In the genomic region with DNA sequence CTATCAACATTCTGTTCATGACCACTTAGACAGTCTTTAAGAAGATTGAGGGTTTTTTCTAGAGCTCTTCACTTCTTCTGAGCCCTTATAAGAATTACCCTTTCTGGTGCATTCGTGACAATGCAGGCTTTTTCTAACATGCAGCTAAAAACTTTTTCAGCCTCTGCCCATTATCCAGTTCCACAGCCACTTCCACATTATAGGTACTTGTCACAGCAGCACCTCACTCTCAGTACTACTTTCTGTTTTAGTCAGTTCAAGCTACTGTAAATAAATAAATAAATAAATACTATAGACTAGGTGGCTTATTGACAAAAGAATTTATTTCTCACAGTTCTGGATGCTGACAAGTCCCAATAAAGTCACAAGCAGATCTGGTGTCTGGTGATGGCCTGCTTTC, we compare ENCODE assay signal across 20 cellular contexts.
DNase-seq lines count a peak whose midpoint lies in the region; ATAC-seq, FAIRE-seq and TF ChIP-seq lines count a peak whose summit lies in the region.
"Had no signal": no experiment of that assay in that cellular context is flagged by ENCODE, and none has a peak within 500 bp of the region (broad histone marks: within the 10 kb centered on the region; RNA-seq: fewer than 3 reads in every experiment).

No MANE protein-coding gene starts in this region.

- no peaks in the 10 kb centered on the region for H3K4me1 ChIP-seq in esophagus muscularis mucosa
- H3K4me1 ChIP-seq in kidney (ENCODE audit: control insufficient read depth in 1 of 2, insufficient read depth in 1 of 2, low read depth in 1 of 2, low read length in 2 of 2) = no peaks in the 10 kb centered on the region
- H3K4me1 ChIP-seq: BLaER1, left ventricle myocardium inferior, suprapubic skin had no signal

- H3K36me3 ChIP-seq in esophagus muscularis mucosa = no peaks in the 10 kb centered on the region
- no peaks in the 10 kb centered on the region for H3K36me3 ChIP-seq in kidney (ENCODE audit: control insufficient read depth in 1 of 2, insufficient read depth in 2 of 2, low read length in 2 of 2)
- H3K36me3 ChIP-seq: BLaER1, cardiac muscle cell, left ventricle myocardium inferior, suprapubic skin had no signal

- 76% methylated on average over 1 of the region's 1 CpG for WGBS in esophagus muscularis mucosa

- no peak overlapping the region for H3K27ac ChIP-seq in esophagus muscularis mucosa (replicated peaks in 1 of 4)
- no peak overlapping the region for H3K27ac ChIP-seq in kidney (ENCODE audit: low read depth in 2 of 2, low read length in 2 of 2)
- H3K27ac ChIP-seq: BLaER1, cardiac muscle cell, left ventricle myocardium inferior, suprapubic skin had no signal

- TF ChIP-seq EP300 in esophagus muscularis mucosa (IDR thresholded peaks at IDR 0.05) = no peak

- no peak overlapping the region for H3K9ac ChIP-seq in kidney (ENCODE audit: low read length in 2 of 2)
- H3K9ac ChIP-seq: BLaER1 had no signal

- H3K9me3 ChIP-seq in esophagus muscularis mucosa (no peaks in the 10 kb centered on the region), kidney (ENCODE audit: control insufficient read depth in 1 of 2, low read length in 2 of 2) (no peaks in the 10 kb centered on the region)
- H3K9me3 ChIP-seq: BLaER1, left ventricle myocardium inferior, suprapubic skin had no signal

- FAIRE-seq in kidney (lab: Jason Lieb, UNC) = no peak

- DNase-seq in SIG-M5 (lab: John Stamatoyannopoulos, UW) (no peak), esophagus muscularis mucosa (ENCODE audit: extremely low spot score) (no peak), DMS153 treated with DMSO at 0.1 percent for 48 hours (lab: John Stamatoyannopoulos, UW; ENCODE audit: unreplicated experiment) (no peak), kidney (no peak)
- DNase-seq: activated CD4-positive, alpha-beta memory T cell treated with anti-CD3 and anti-CD28 coated beads for 36 hours; activated gamma-delta T cell treated with Interleukin-2 at 50 U/mL for 16 hours; EL; IMR-90; left ventricle myocardium inferior; NCI-H1105 treated with DMSO at 0.1 percent for 48 hours; NCI-H526 treated with DMSO at 0.1 percent for 48 hours; nephron progenitor cell; RPMI8226 had no signal

- peak; percentile 63 for ATAC-seq in GM18873 (IDR thresholded peaks at IDR 0.05; ENCODE audit: low FRiP score, unreplicated experiment)
- ATAC-seq in GM21526 (IDR thresholded peaks at IDR 0.05; ENCODE audit: low FRiP score, unreplicated experiment) = peak; percentile 80
- peak; percentile 51 for ATAC-seq in HG02981 (IDR thresholded peaks at IDR 0.05; ENCODE audit: unreplicated experiment)
- ATAC-seq in HG03521 (IDR thresholded peaks at IDR 0.05; ENCODE audit: unreplicated experiment) = peak; percentile 86

- no peak for TF ChIP-seq POLR2A in esophagus muscularis mucosa (IDR thresholded peaks at IDR 0.05; ENCODE audit: low read depth)

- intact Hi-C loops in esophagus muscularis mucosa (cut with DNase I) = no loop called here
- intact Hi-C loops in kidney (cut with DNase I) = no loop called here

- TF ChIP-seq CTCF in esophagus muscularis mucosa (IDR thresholded peaks at IDR 0.05) (no peak), kidney (IDR thresholded peaks at IDR 0.05; ENCODE audit: borderline replicate concordance, extremely low read depth, insufficient read depth) (no peak)

- H3K4me3 ChIP-seq in esophagus muscularis mucosa (no peak overlapping the region), kidney (ENCODE audit: low read length in 2 of 2) (no peak overlapping the region)
- H3K4me3 ChIP-seq: BLaER1, cardiac muscle cell, left ventricle myocardium inferior, suprapubic skin had no signal

- no peaks in the 10 kb centered on the region for H3K27me3 ChIP-seq in esophagus muscularis mucosa
- H3K27me3 ChIP-seq: BLaER1, cardiac muscle cell, suprapubic skin had no signal
